In the genomic region with DNA sequence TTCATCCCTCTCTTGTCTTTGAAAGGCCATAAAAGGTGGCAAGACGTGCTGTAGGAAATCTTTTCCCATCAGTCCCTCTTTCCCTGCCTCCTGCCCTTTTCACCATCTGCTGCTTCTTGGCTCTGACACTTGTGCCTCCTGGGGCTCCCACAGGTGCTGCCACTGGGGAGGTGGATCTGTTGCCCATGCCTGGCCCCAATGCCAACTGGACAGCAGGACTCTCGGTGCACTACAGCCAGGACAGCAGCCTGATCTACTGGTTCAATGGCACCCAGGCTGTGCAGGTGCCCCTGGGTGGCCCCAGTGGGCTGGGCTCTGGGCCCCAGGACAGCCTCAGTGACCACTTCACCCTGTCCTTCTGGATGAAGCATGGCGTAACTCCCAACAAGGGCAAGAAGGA, we compare ENCODE assay signal across 22 cellular contexts. TPM values are rescaled to one million over a fixed set of nuclear protein-coding genes. Genes with fewer than 3 reads are reported as not detected.
"Had no signal": no experiment of that assay in that cellular context is flagged by ENCODE, and none has a peak within 500 bp of the region (broad histone marks: within the 10 kb centered on the region; RNA-seq: fewer than 3 reads in every experiment).

No MANE protein-coding gene starts in this region.

- DNase-seq: KBM-7, MV-4-11, NCI-H1048, NCI-H1105, NCI-H1417, NCI-H1436 treated with DMSO at 0.1 percent for 48 hours, NCI-H1694 treated with DMSO at 0.1 percent for 48 hours, NCI-H1930, NCI-H2081, NCI-H2107, NCI-H226, NCI-H446, NCI-H510A, NCI-H524 treated with DMSO at 0.1 percent for 48 hours, NCI-H69, NCI-H774, Right ventricle myocardium superior, RPMI8226, SIG-M5 had no signal

RNA-seq across cellular contexts. Expression of gene RBP5, which starts 8.0 kb away (rescaled TPM):
- total RNA-seq: LHCN-M2, MCF 10A, SJSA1 had no signal
